13 cellular contexts compared by ENCODE assay signal in genomic region chr16:75262800-75263127, GRCh38. TPM values are rescaled to one million over a fixed set of nuclear protein-coding genes. Genes with fewer than 3 reads are reported as not detected.
DNase-seq lines count a peak whose midpoint lies in the region; ATAC-seq and TF ChIP-seq lines count a peak whose summit lies in the region.
"Had no signal": no experiment of that assay in that cellular context is flagged by ENCODE, and none has a peak within 500 bp of the region (broad histone marks: within the 10 kb centered on the region; RNA-seq: fewer than 3 reads in every experiment).

No MANE protein-coding gene starts in this region.

- no peak overlapping the region for H2BK20ac ChIP-seq in IMR-90 (ENCODE audit: low read depth, low read length)

- no peak overlapping the region for H3K14ac ChIP-seq in IMR-90 (replicated peaks; ENCODE audit: low read depth, low read length)

- H3K27me3 ChIP-seq in IMR-90 (ENCODE audit: control insufficient read depth, insufficient read depth, low read length) (no peaks in the 10 kb centered on the region), dorsolateral prefrontal cortex (no peaks in the 10 kb centered on the region), tibial artery (no peaks in the 10 kb centered on the region)
- H3K27me3 ChIP-seq: pancreas had no signal

- no peak overlapping the region for H3K18ac ChIP-seq in IMR-90 (ENCODE audit: low read depth, low read length)

- no peaks in the 10 kb centered on the region for H3K27me3 Mint-ChIP-seq in nephron (ENCODE audit: low read depth)

- no peak overlapping the region for H2AK9ac ChIP-seq in IMR-90 (replicated peaks; ENCODE audit: low read depth, low read length, poor library complexity)

- H3K9me3 ChIP-seq in IMR-90 (ENCODE audit: control insufficient read depth, insufficient read depth, low read length) (no peaks in the 10 kb centered on the region), tibial artery (no peaks in the 10 kb centered on the region)
- H3K9me3 ChIP-seq: pancreas had no signal

- intact Hi-C loops in IMR-90 (cut with micrococcal nuclease): no loop called here
- intact Hi-C loops in dorsolateral prefrontal cortex (cut with DNase I): no loop called here
- intact Hi-C loops in tibial artery (cut with DNase I; ENCODE audit: low total_unique reads): no loop called here

- H2BK120ac ChIP-seq in IMR-90 (ENCODE audit: low read depth, low read length): no peak overlapping the region

- H3K56ac ChIP-seq in IMR-90 (ENCODE audit: extremely low read depth, insufficient read depth, low read length): no peak overlapping the region

- in situ Hi-C loops in IMR-90 (cut with MboI; ENCODE audit: low sequenced_read_pairs) (no loop called here), ACHN (cut with HindIII; ENCODE audit: low pct_ligation_motif_present, low pct_unique_long_range_greater_than_20kb, low sequenced_read_pairs) (no loop called here)

- H4K91ac ChIP-seq in IMR-90 (ENCODE audit: insufficient read depth, low read depth, low read length): no peak overlapping the region

- H3K36me3 Mint-ChIP-seq in nephron (ENCODE audit: low read depth): peaks cover 5% of the 10 kb centered on the region
- H3K36me3 Mint-ChIP-seq: activated naive CD8-positive, alpha-beta T cell treated with anti-CD3 and anti-CD28 coated beads, Interleukin-2, amount 10 ng/mL, durations not matched to agents 7 days and 5 days; IgD-negative memory B cell had no signal

- CTCF ChIA-PET in IMR-90 (lab: Yijun Ruan, JAX): no interaction called here

- TF ChIP-seq RAD21 in IMR-90 (IDR thresholded peaks at IDR 0.05; ENCODE audit: low read length): no peak

- peaks cover 63% of the 10 kb centered on the region for H3K4me1 Mint-ChIP-seq in nephron
- H3K4me1 Mint-ChIP-seq: activated naive CD8-positive, alpha-beta T cell treated with anti-CD3 and anti-CD28 coated beads, Interleukin-2, amount 10 ng/mL, durations not matched to agents 7 days and 5 days had no signal

- peaks cover 71% of the 10 kb centered on the region for H4K20me1 ChIP-seq in IMR-90 (ENCODE audit: insufficient read depth, low read length)

- no peak for TF ChIP-seq POLR2A in IMR-90 (IDR thresholded peaks at IDR 0.05; ENCODE audit: low read depth, low read length)

- H2AFZ ChIP-seq in IMR-90 (replicated peaks; ENCODE audit: low read length, poor library complexity): no peak overlapping the region

- TF ChIP-seq CTCF in IMR-90 (conservative IDR thresholded peaks at IDR 0.05; ENCODE audit: low read depth, low read length) (no peak), dorsolateral prefrontal cortex (IDR thresholded peaks at IDR 0.05 in 54 of 56, conservative IDR thresholded peaks at IDR 0.05 in 2 of 56; ENCODE audit: low read depth in 1 of 56, partially characterized antibody in 56 of 56) (no peak), nephron (IDR thresholded peaks at IDR 0.05; ENCODE audit: unreplicated experiment in 3 of 3) (no peak), tibial artery (IDR thresholded peaks at IDR 0.05) (no peak)

- peaks cover 5 to 74% of the 10 kb centered on the region in 2 experiments; a peak in 3 of 4 replicates for H3K79me1 ChIP-seq in IMR-90 (ENCODE audit: low read depth in 1 of 2, low read length in 2 of 2)

- H2AK5ac ChIP-seq in IMR-90 (ENCODE audit: low read depth, low read length): peak overlapping the region; percentile 30; the same call in 1 of the 2 replicates

- H3K4me3 ChIP-seq in IMR-90 (ENCODE audit: insufficient read depth, low read depth, low read length) (no peak overlapping the region), dorsolateral prefrontal cortex (peak overlapping the region in 31 of 59 donors; percentile 23 to 99 (median 95)), tibial artery (peak overlapping the region; percentile 84 to 96)

- H3K9ac ChIP-seq in IMR-90 (ENCODE audit: low read depth, low read length): no peak overlapping the region

- H3K9me1 ChIP-seq in IMR-90 (ENCODE audit: insufficient read depth, low read length): peaks cover 51% of the 10 kb centered on the region

- 0 out of 2 replicates have a peak overlapping the region, but pooled peaks have one; percentile 14 for H3K23ac ChIP-seq in IMR-90 (ENCODE audit: low read depth, low read length)

- BruUV-seq in IMR-90 (replicated peaks; lab: Mats Ljungman, UMichigan): no TSS peak

- H4K5ac ChIP-seq in IMR-90 (ENCODE audit: low read depth, low read length): no peak overlapping the region

- H3K4me3 Mint-ChIP-seq in nephron: peak overlapping the region; percentile 88 to 99 (median 96)
- H3K4me3 Mint-ChIP-seq: activated naive CD8-positive, alpha-beta T cell treated with anti-CD3 and anti-CD28 coated beads, Interleukin-2, amount 10 ng/mL, durations not matched to agents 7 days and 5 days had no signal

- H2BK5ac ChIP-seq in IMR-90 (ENCODE audit: low read depth, low read length, poor library complexity, severe bottlenecking): peak overlapping the region; percentile 31

- H3K27ac ChIP-seq in IMR-90 (ENCODE audit: insufficient read depth, low read length) (no peak overlapping the region), dorsolateral prefrontal cortex (peak overlapping the region in 52 of 59 donors; percentile 7 to 98 (median 94)), tibial artery (peak overlapping the region; percentile 95 to 96)
- H3K27ac ChIP-seq: pancreas had no signal

- H3K27ac Mint-ChIP-seq in nephron: peak overlapping the region; percentile 66 to 99 (median 73)
- H3K27ac Mint-ChIP-seq: activated naive CD8-positive, alpha-beta T cell treated with anti-CD3 and anti-CD28 coated beads, Interleukin-2, amount 10 ng/mL, durations not matched to agents 7 days and 5 days; IgD-negative memory B cell had no signal

- peaks cover 55% of the 10 kb centered on the region for H3K4me1 ChIP-seq in IMR-90 (ENCODE audit: control insufficient read depth, insufficient read depth, low read length)
- peaks cover 5 to 86% (median 66%) of the 10 kb centered on the region in 4 donors for H3K4me1 ChIP-seq in tibial artery

- peaks cover 8% of the 10 kb centered on the region; the same call in 1 of the 2 replicates for H3K36me3 ChIP-seq in IMR-90 (ENCODE audit: control insufficient read depth, insufficient read depth, low read length)
- no peaks in the 10 kb centered on the region for H3K36me3 ChIP-seq in tibial artery
- H3K36me3 ChIP-seq: pancreas had no signal

- peak overlapping the region; percentile 11; the same call in 1 of the 2 replicates for H3K4me2 ChIP-seq in IMR-90 (ENCODE audit: low read depth, low read length)

- WGBS in IMR-90 (ENCODE audit: extremely low coverage in 2 of 2, insufficient read length in 1 of 2), 2 experiments: 100% methylated on average over 1 of the region's 5 CpGs; no CpG with 5 or more reads in 1 of the 2 experiments

- dilution Hi-C loops in IMR-90 (cut with HindIII; ENCODE audit: low sequenced_read_pairs, unreplicated experiment): no loop called here

- no peak overlapping the region for H2BK15ac ChIP-seq in IMR-90 (ENCODE audit: low read depth, low read length)

- POLR2A ChIA-PET in IMR-90 (lab: Charles Lee; ENCODE audit: unreplicated experiment): no interaction called here

- peak overlapping the region; percentile 17; the same call in 1 of the 2 replicates for H3K4ac ChIP-seq in IMR-90 (ENCODE audit: low read depth, low read length)

- ATAC-seq in IMR-90 (ENCODE audit: low read depth) (no peak), GM21619 (IDR thresholded peaks at IDR 0.05; ENCODE audit: unreplicated experiment) (no peak), HG02973 (IDR thresholded peaks at IDR 0.05; ENCODE audit: unreplicated experiment) (no peak)
- ATAC-seq: pancreas had no signal

- H4K8ac ChIP-seq in IMR-90 (ENCODE audit: low read depth in 2 of 2, low read length in 2 of 2): no peak overlapping the region

- no peaks in the 10 kb centered on the region for H3K9me3 Mint-ChIP-seq in nephron
- H3K9me3 Mint-ChIP-seq: activated naive CD8-positive, alpha-beta T cell treated with anti-CD3 and anti-CD28 coated beads, Interleukin-2, amount 10 ng/mL, durations not matched to agents 7 days and 5 days; IgD-negative memory B cell had no signal

- DNase-seq in IMR-90 (no peak), dorsolateral prefrontal cortex (no peak), tibial artery (no peak), ACHN (no peak)
- DNase-seq: activated CD8-positive, alpha-beta memory T cell treated with anti-CD3 and anti-CD28 coated beads, Interleukin-2, amount 50 U/mL, for 48 hours; activated naive CD8-positive, alpha-beta T cell treated with anti-CD3 and anti-CD28 coated beads, Interleukin-2, amount 10 ng/mL, durations not matched to agents 7 days and 5 days; SHP77 had no signal

TF ChIP-seq in IMR-90, 13 proteins besides CTCF, POLR2A, EP300 and RAD21 (continues in another document):
- TF ChIP-seq NFE2L2 (IDR thresholded peaks at IDR 0.05; ENCODE audit: low read depth, low read length): no peak
- no peak for TF ChIP-seq RFX5 (IDR thresholded peaks at IDR 0.05; ENCODE audit: low read depth, low read length)
- no peak for TF ChIP-seq SMC3 (IDR thresholded peaks at IDR 0.05; ENCODE audit: low read depth, low read length)
- no peak for TF ChIP-seq MXI1 (IDR thresholded peaks at IDR 0.05; ENCODE audit: borderline replicate concordance, low read depth, low read length)
- no peak for TF ChIP-seq RCOR1 (IDR thresholded peaks at IDR 0.05; ENCODE audit: insufficient replicate concordance, low read length)
- no peak for TF ChIP-seq BHLHE40 (IDR thresholded peaks at IDR 0.05; ENCODE audit: low read depth, low read length)

RNA-seq across cellular contexts. Expression of gene BCAR1, which starts 11.3 kb away (rescaled TPM):
- 17.8 and 18.1 TPM in 2 replicates for total RNA-seq in IMR-90 (2012; rRNA removed)
- 99.4 and 127 TPM in 2 replicates for polyA plus RNA-seq in IMR-90 (2012; rRNA removed)
- 84.8 and 140 TPM in 2 replicates for polyA plus RNA-seq in IMR-90 (2012; cell fraction: cytosol; rRNA removed)
- 214 and 473 TPM in 2 replicates for polyA plus RNA-seq in IMR-90 (2012; cell fraction: nucleus; rRNA removed; ENCODE audit: low replicate concordance)
- total RNA-seq in dorsolateral prefrontal cortex: 100 to 1,000 TPM in 52 of 120 experiments, 10 to 100 TPM in 68; 67.8 to 163 (median 96.2) TPM
- total RNA-seq: activated naive CD8-positive, alpha-beta T cell treated with anti-CD3 and anti-CD28 coated beads, Interleukin-2, amount 10 ng/mL, durations not matched to agents 7 days and 5 days had no signal
- polyA plus RNA-seq: IgD-negative memory B cell had no signal

RNA-seq across cellular contexts. Expression of gene CTRB1, which starts 44.0 kb away (rescaled TPM):
- total RNA-seq in IMR-90 (2012; rRNA removed) (not detected in 2 replicates), dorsolateral prefrontal cortex (1 to 10 TPM in 1 of 120 experiments, under 1 TPM in 3, not detected in 116; 0.70 to 2.3 (median 0.87) TPM)
- not detected in 2 replicates for polyA plus RNA-seq in IMR-90 (2012; rRNA removed)
- polyA plus RNA-seq in IMR-90 (2012; cell fraction: cytosol; rRNA removed): not detected in 2 replicates
- polyA plus RNA-seq in IMR-90 (2012; cell fraction: nucleus; rRNA removed; ENCODE audit: low replicate concordance): not detected in 2 replicates
- total RNA-seq: activated naive CD8-positive, alpha-beta T cell treated with anti-CD3 and anti-CD28 coated beads, Interleukin-2, amount 10 ng/mL, durations not matched to agents 7 days and 5 days; dermis microvascular lymphatic vessel endothelial cell had no signal
- polyA plus RNA-seq: IgD-negative memory B cell had no signal

RNA-seq across cellular contexts. Expression of gene CTRB2, which starts 55.8 kb away (rescaled TPM):
- not detected in 2 replicates for total RNA-seq in IMR-90 (2012; rRNA removed)
- polyA plus RNA-seq in IMR-90 (2012; rRNA removed): not detected in 2 replicates
- polyA plus RNA-seq in IMR-90 (2012; cell fraction: cytosol; rRNA removed): not detected in 2 replicates
- polyA plus RNA-seq in IMR-90 (2012; cell fraction: nucleus; rRNA removed; ENCODE audit: low replicate concordance): 0.09 TPM in 1 of 2 replicates, not detected in the other
- total RNA-seq in dorsolateral prefrontal cortex: under 1 TPM in 3 of 120 experiments, not detected in 117; 0.61 to 0.94 (median 0.63) TPM
- total RNA-seq: activated naive CD8-positive, alpha-beta T cell treated with anti-CD3 and anti-CD28 coated beads, Interleukin-2, amount 10 ng/mL, durations not matched to agents 7 days and 5 days; dermis microvascular lymphatic vessel endothelial cell had no signal
- polyA plus RNA-seq: IgD-negative memory B cell had no signal
